Comparison of ENCODE assay signal across 34 cellular contexts in genomic region chr9:131140550-131140949, GRCh38. TPM values are rescaled to one million over a fixed set of nuclear protein-coding genes. Genes with fewer than 3 reads are reported as not detected.
"Had no signal": no experiment of that assay in that cellular context is flagged by ENCODE, and none has a peak within 500 bp of the region (broad histone marks: within the 10 kb centered on the region; RNA-seq: fewer than 3 reads in every experiment).

No MANE protein-coding gene starts in this region.

- H3K4me1 Mint-ChIP-seq: activated B cell treated with CpG ODN at 0.5 μM for 24 hours; activated CD4-positive, alpha-beta T cell treated with anti-CD3 and anti-CD28 coated beads, Interleukin-2, amount 10 ng/mL, durations not matched to agents 24 days and 14 days; activated naive CD8-positive, alpha-beta T cell treated with anti-CD3 and anti-CD28 coated beads for 36 hours; activated naive CD8-positive, alpha-beta T cell treated with anti-CD3 and anti-CD28 coated beads, Interleukin-2, amount 50 U/mL, for 24 hours had no signal

- H3K27me3 Mint-ChIP-seq: activated B cell treated with CpG ODN at 0.5 μM for 24 hours; activated CD4-positive, alpha-beta memory T cell treated with anti-CD3 and anti-CD28 coated beads for 36 hours; activated CD4-positive, alpha-beta T cell treated with anti-CD3 and anti-CD28 coated beads, Interleukin-2, amount 10 ng/mL, durations not matched to agents 24 days and 14 days; activated CD8-positive, alpha-beta memory T cell treated with anti-CD3 and anti-CD28 coated beads, Interleukin-2, amount 10 ng/mL, durations not matched to agents 7 days and 5 days; activated naive CD4-positive, alpha-beta T cell treated with anti-CD3 and anti-CD28 coated beads, Interleukin-2, amount 50 U/mL, for 24 hours; activated naive CD8-positive, alpha-beta T cell treated with anti-CD3 and anti-CD28 coated beads for 36 hours; activated naive CD8-positive, alpha-beta T cell treated with anti-CD3 and anti-CD28 coated beads, Interleukin-2, amount 50 U/mL, for 24 hours; effector memory CD8-positive, alpha-beta T cell; T-helper 17 cell had no signal

- H3K4me3 Mint-ChIP-seq: activated B cell treated with CpG ODN at 0.5 μM for 24 hours; activated CD4-positive, alpha-beta memory T cell treated with anti-CD3 and anti-CD28 coated beads for 36 hours; activated CD4-positive, alpha-beta T cell treated with anti-CD3 and anti-CD28 coated beads, Interleukin-2, amount 10 ng/mL, durations not matched to agents 24 days and 14 days; activated CD8-positive, alpha-beta memory T cell treated with anti-CD3 and anti-CD28 coated beads, Interleukin-2, amount 10 ng/mL, durations not matched to agents 7 days and 5 days; activated CD8-positive, alpha-beta T cell treated with anti-CD3 and anti-CD28 coated beads, Interleukin-2, amount 10 ng/mL, durations not matched to agents 7 days and 5 days; activated naive CD4-positive, alpha-beta T cell treated with anti-CD3 and anti-CD28 coated beads for 36 hours; activated naive CD4-positive, alpha-beta T cell treated with anti-CD3 and anti-CD28 coated beads, Interleukin-2, amount 50 U/mL, for 24 hours; activated naive CD8-positive, alpha-beta T cell treated with anti-CD3 and anti-CD28 coated beads for 36 hours; activated naive CD8-positive, alpha-beta T cell treated with anti-CD3 and anti-CD28 coated beads, Interleukin-2, amount 50 U/mL, for 24 hours; activated T-helper 1 cell treated with anti-CD3 and anti-CD28 coated beads, Interleukin-12 subunit alpha, Interleukin-12 subunit beta, Interleukin-2, Interleukin-4 antibody, amounts not matched to agents 30 ng/mL and 10 ng/mL and 1 ng/mL, durations not matched to agents 14 hours and 24 hours and 36 hours; effector memory CD8-positive, alpha-beta T cell; T-helper 17 cell; T-helper 2 cell treated with Interferon-gamma antibody and Interleukin-4, amounts not matched to agents 5 μg/mL and 100 μg/mL, for 36 hours had no signal

- DNase-seq: activated B cell treated with CpG ODN at 0.5 μM for 24 hours; activated CD4-positive, alpha-beta memory T cell treated with anti-CD3 and anti-CD28 coated beads for 36 hours; activated CD4-positive, alpha-beta T cell treated with anti-CD3 and anti-CD28 coated beads, Interleukin-2, amount 10 ng/mL, durations not matched to agents 24 days and 14 days; activated CD8-positive, alpha-beta memory T cell treated with anti-CD3 and anti-CD28 coated beads, Interleukin-2, amount 10 ng/mL, durations not matched to agents 7 days and 5 days; activated CD8-positive, alpha-beta memory T cell treated with anti-CD3 and anti-CD28 coated beads, Interleukin-2, amount 50 U/mL, for 4 hours; activated CD8-positive, alpha-beta T cell treated with anti-CD3 and anti-CD28 coated beads, Interleukin-2, amount 10 ng/mL, durations not matched to agents 7 days and 5 days; activated effector memory CD4-positive, alpha-beta T cell treated with anti-CD3 and anti-CD28 coated beads, Interleukin-2, amount 50 U/mL, for 16 hours; activated naive CD4-positive, alpha-beta T cell treated with anti-CD3 and anti-CD28 coated beads for 36 hours; activated naive CD8-positive, alpha-beta T cell treated with anti-CD3 and anti-CD28 coated beads for 36 hours; activated naive CD8-positive, alpha-beta T cell treated with anti-CD3 and anti-CD28 coated beads, Interleukin-2, amount 50 U/mL, for 24 hours; activated T-cell treated with anti-CD3 and anti-CD28 coated beads, Interleukin-2, amount 50 U/mL, for 1 hour; activated T-cell treated with anti-CD3 and anti-CD28 coated beads, Interleukin-2, amount 50 U/mL, for 48 hours; adrenal gland; amygdala; aorta; body of pancreas; caudate nucleus; cortex of kidney; dermis blood vessel endothelial cell; effector CD4-positive, alpha-beta T cell; effector memory CD8-positive, alpha-beta T cell; erythroblast; foreskin keratinocyte; gastrocnemius medialis; glutamatergic neuron; T-helper 1 cell; T-helper 17 cell; T1000; WERI-Rb-1 had no signal

- H3K9me3 Mint-ChIP-seq: activated B cell treated with CpG ODN at 0.5 μM for 24 hours; activated CD4-positive, alpha-beta memory T cell treated with anti-CD3 and anti-CD28 coated beads for 36 hours; activated CD4-positive, alpha-beta T cell treated with anti-CD3 and anti-CD28 coated beads, Interleukin-2, amount 10 ng/mL, durations not matched to agents 24 days and 14 days; activated naive CD4-positive, alpha-beta T cell treated with anti-CD3 and anti-CD28 coated beads for 36 hours; activated naive CD4-positive, alpha-beta T cell treated with anti-CD3 and anti-CD28 coated beads, Interleukin-2, amount 50 U/mL, for 24 hours; activated naive CD8-positive, alpha-beta T cell treated with anti-CD3 and anti-CD28 coated beads for 36 hours; activated naive CD8-positive, alpha-beta T cell treated with anti-CD3 and anti-CD28 coated beads, Interleukin-2, amount 50 U/mL, for 24 hours; activated T-helper 1 cell treated with anti-CD3 and anti-CD28 coated beads, Interleukin-12 subunit alpha, Interleukin-12 subunit beta, Interleukin-2, Interleukin-4 antibody, amounts not matched to agents 30 ng/mL and 10 ng/mL and 1 ng/mL, durations not matched to agents 14 hours and 24 hours and 36 hours; activated T-helper 2 cell treated with anti-CD3 and anti-CD28 coated beads, Interferon-gamma antibody, Interleukin-2, Interleukin-4, amounts not matched to agents 10 μg/mL and 5 μg/mL and 100 μg/mL, durations not matched to agents 14 hours and 24 hours and 36 hours; effector memory CD8-positive, alpha-beta T cell; T-helper 2 cell treated with Interferon-gamma antibody and Interleukin-4, amounts not matched to agents 5 μg/mL and 100 μg/mL, for 36 hours had no signal

- H3K27ac Mint-ChIP-seq: activated B cell treated with CpG ODN at 0.5 μM for 24 hours; activated CD4-positive, alpha-beta memory T cell treated with anti-CD3 and anti-CD28 coated beads for 36 hours; activated CD4-positive, alpha-beta T cell treated with anti-CD3 and anti-CD28 coated beads, Interleukin-2, amount 10 ng/mL, durations not matched to agents 24 days and 14 days; activated CD8-positive, alpha-beta memory T cell treated with anti-CD3 and anti-CD28 coated beads, Interleukin-2, amount 10 ng/mL, durations not matched to agents 7 days and 5 days; activated CD8-positive, alpha-beta T cell treated with anti-CD3 and anti-CD28 coated beads, Interleukin-2, amount 10 ng/mL, durations not matched to agents 7 days and 5 days; activated naive CD4-positive, alpha-beta T cell treated with anti-CD3 and anti-CD28 coated beads for 36 hours; activated naive CD4-positive, alpha-beta T cell treated with anti-CD3 and anti-CD28 coated beads, Interleukin-2, amount 50 U/mL, for 24 hours; activated naive CD8-positive, alpha-beta T cell treated with anti-CD3 and anti-CD28 coated beads for 36 hours; activated naive CD8-positive, alpha-beta T cell treated with anti-CD3 and anti-CD28 coated beads, Interleukin-2, amount 50 U/mL, for 24 hours; activated T-helper 1 cell treated with anti-CD3 and anti-CD28 coated beads, Interleukin-12 subunit alpha, Interleukin-12 subunit beta, Interleukin-2, Interleukin-4 antibody, amounts not matched to agents 30 ng/mL and 10 ng/mL and 1 ng/mL, durations not matched to agents 14 hours and 24 hours and 36 hours; activated T-helper 2 cell treated with anti-CD3 and anti-CD28 coated beads, Interferon-gamma antibody, Interleukin-2, Interleukin-4, amounts not matched to agents 10 μg/mL and 5 μg/mL and 100 μg/mL, durations not matched to agents 14 hours and 24 hours and 36 hours; effector memory CD8-positive, alpha-beta T cell; T-helper 17 cell; T-helper 2 cell treated with Interferon-gamma antibody and Interleukin-4, amounts not matched to agents 5 μg/mL and 100 μg/mL, for 36 hours had no signal

- ATAC-seq: activated CD4-positive, CD25-positive, alpha-beta regulatory T cell treated with anti-CD3 and anti-CD28 coated beads, Interleukin-2, amount 50 U/mL, for 24 hours; activated CD8-positive, alpha-beta memory T cell treated with anti-CD3 and anti-CD28 coated beads, Interleukin-2, amount 10 ng/mL, durations not matched to agents 7 days and 5 days; activated CD8-positive, alpha-beta T cell treated with anti-CD3 and anti-CD28 coated beads, Interleukin-2, amount 10 ng/mL, durations not matched to agents 7 days and 5 days; activated naive CD8-positive, alpha-beta T cell treated with anti-CD3 and anti-CD28 coated beads, Interleukin-2, amount 50 U/mL, for 24 hours; body of pancreas; effector memory CD8-positive, alpha-beta T cell; foreskin keratinocyte; gastrocnemius medialis; T-helper 17 cell had no signal

RNA-seq across cellular contexts. Expression of gene AIF1L, which starts 44.2 kb away (rescaled TPM):
- total RNA-seq: activated B cell treated with CpG ODN at 0.5 μM for 24 hours had no signal
